In the genomic region with DNA sequence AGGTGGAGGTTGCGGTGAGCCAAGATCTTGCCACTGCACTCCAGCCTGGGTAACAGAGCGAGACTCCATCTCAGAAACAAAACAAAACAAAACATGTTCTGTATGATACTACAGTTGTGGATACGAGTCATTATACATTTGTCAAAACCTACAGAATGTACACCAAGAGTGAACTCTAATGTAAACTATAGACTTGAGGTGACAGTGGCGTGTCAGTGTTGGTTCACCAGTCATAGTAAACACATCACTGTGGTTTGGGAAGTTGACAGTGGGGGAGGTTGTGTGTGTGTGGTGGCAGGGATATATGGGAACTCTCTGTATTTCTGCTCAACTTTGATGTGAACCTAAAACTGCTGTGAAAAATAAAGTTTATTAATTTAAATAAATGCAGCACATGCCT, we compare ENCODE assay signal across 24 cellular contexts.
A peak's percentile ranks its signal among the peaks of the same experiment; 100 is the strongest.
DNase-seq lines count a peak whose midpoint lies in the region; ATAC-seq and TF ChIP-seq lines count a peak whose summit lies in the region.
"Had no signal": no experiment of that assay in that cellular context is flagged by ENCODE, and none has a peak within 500 bp of the region (broad histone marks: within the 10 kb centered on the region; RNA-seq: fewer than 3 reads in every experiment).

No MANE protein-coding gene starts in this region.

- peak; percentile 39 for ATAC-seq in GM21360 (IDR thresholded peaks at IDR 0.05; ENCODE audit: unreplicated experiment)
- peak; percentile 47 for ATAC-seq in HG02852 (IDR thresholded peaks at IDR 0.05; ENCODE audit: unreplicated experiment)
- ATAC-seq: left lung, natural killer cell, Right ventricle myocardium inferior had no signal

- no peak overlapping the region for H2AFZ ChIP-seq in OCI-LY1 (ENCODE audit: low read length)

- no peaks in the 10 kb centered on the region for H3K27me3 ChIP-seq in OCI-LY1 (ENCODE audit: insufficient read depth, low read length)
- H3K27me3 ChIP-seq: left lung, spleen, tibial artery had no signal

- peak overlapping the region; percentile 85 for H3K4me2 ChIP-seq in OCI-LY1 (ENCODE audit: low read length)

- H3K9me3 ChIP-seq in OCI-LY1 (ENCODE audit: low read length), result no peaks in the 10 kb centered on the region
- H3K9me3 ChIP-seq: left lung, spleen, tibial artery had no signal

- H3K27ac ChIP-seq in OCI-LY1 (ENCODE audit: low read depth, low read length, poor library complexity, severe bottlenecking), result peak overlapping the region; percentile 97
- H3K27ac ChIP-seq: left lung, tibial artery had no signal

- no peak for TF ChIP-seq CTCF in OCI-LY1 (IDR thresholded peaks at IDR 0.05; ENCODE audit: low read length)
- no peak for TF ChIP-seq CTCF in fibroblast of mammary gland (conservative IDR thresholded peaks at IDR 0.05; ENCODE audit: control insufficient read depth, insufficient read depth, low read depth, low read length)

- peak; percentile 18 for DNase-seq in fibroblast of mammary gland (ENCODE audit: low read depth)
- no peak for DNase-seq in central memory CD4-positive, alpha-beta T cell
- DNase-seq in RKO (ENCODE audit: low spot score), result no peak
- DNase-seq in DMS79 (lab: John Stamatoyannopoulos, UW), result no peak
- DNase-seq: activated naive CD4-positive, alpha-beta T cell treated with anti-CD3 and anti-CD28 coated beads, Interleukin-2, amount 10 ng/mL, durations not matched to agents 7 days and 5 days; amygdala; CD4-positive, CD25-positive, alpha-beta regulatory T cell; hypothalamus; Karpas-422; left lung; midbrain; natural killer cell; NCI-H1105; NCI-H2029; NCI-H2227 treated with DMSO at 0.1 percent for 48 hours; retina; spleen; stimulated activated CD4-positive, alpha-beta T cell treated with anti-CD3 and anti-CD28 coated beads, Interleukin-4, amount 100 ng/mL, for 24 hours; T1000; tibial artery had no signal

- peaks cover 11% of the 10 kb centered on the region; the same call in 1 of the 2 replicates for H3K79me2 ChIP-seq in OCI-LY1 (ENCODE audit: insufficient read depth, low read length)

- H3K9me2 ChIP-seq in OCI-LY1 (ENCODE audit: low read depth, low read length), result no peaks in the 10 kb centered on the region

- peaks cover 89% of the 10 kb centered on the region for H3K4me1 ChIP-seq in OCI-LY1 (ENCODE audit: insufficient read depth, low read length, severe bottlenecking)
- H3K4me1 ChIP-seq: left lung, tibial artery had no signal

- peak overlapping the region; percentile 93 for H3K9ac ChIP-seq in OCI-LY1 (ENCODE audit: low read length)

- no peaks in the 10 kb centered on the region for H4K20me1 ChIP-seq in OCI-LY1 (ENCODE audit: insufficient read depth, low read length)

- H3K36me3 ChIP-seq in OCI-LY1 (ENCODE audit: insufficient read depth, low read length), result no peaks in the 10 kb centered on the region; the same call in 1 of the 2 replicates

- no peaks in the 10 kb centered on the region for H3F3A ChIP-seq in OCI-LY1 (ENCODE audit: insufficient read depth, low read length)

- H3K4me3 ChIP-seq in OCI-LY1 (ENCODE audit: low read depth, low read length, poor library complexity, severe bottlenecking) (peak overlapping the region; percentile 73), fibroblast of mammary gland (ENCODE audit: control insufficient read depth, low read depth, low read length) (no peak overlapping the region)
- H3K4me3 ChIP-seq: left lung, spleen, tibial artery had no signal
